Comparison of ENCODE assay signal across 15 cellular contexts in the genomic region with DNA sequence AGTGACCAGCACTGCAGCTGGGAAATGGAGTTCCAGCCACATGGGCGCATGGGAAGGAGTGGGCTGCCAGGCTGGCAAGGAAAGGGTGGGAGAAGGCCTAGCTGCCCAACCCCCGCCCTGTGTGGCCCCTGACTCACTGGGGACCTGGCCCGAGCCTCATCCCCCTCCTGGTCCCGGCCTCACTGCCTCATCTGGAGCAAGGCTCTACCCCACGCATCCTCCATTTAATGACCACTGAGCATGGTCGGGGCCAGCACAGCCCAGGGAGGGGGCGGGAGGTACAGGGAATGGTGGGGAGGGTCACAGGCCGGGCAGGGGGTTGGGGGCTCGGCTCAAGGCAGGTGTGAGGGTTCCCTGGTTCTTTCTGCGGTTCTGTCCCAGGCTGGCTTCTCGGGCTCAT. TPM values are rescaled to one million over a fixed set of nuclear protein-coding genes. Genes with fewer than 3 reads are reported as not detected.
DNase-seq lines count a peak whose midpoint lies in the region; ATAC-seq and TF ChIP-seq lines count a peak whose summit lies in the region.
"Had no signal": no experiment of that assay in that cellular context is flagged by ENCODE, and none has a peak within 500 bp of the region (broad histone marks: within the 10 kb centered on the region; RNA-seq: fewer than 3 reads in every experiment).

No MANE protein-coding gene starts in this region.

- ATAC-seq in Right ventricle myocardium inferior (no peak), left lung (no peak), upper lobe of right lung (no peak)
- ATAC-seq: K562 had no signal

- DNase-seq in Right ventricle myocardium inferior (ENCODE audit: missing footprints) (peak; percentile 47), left ventricle myocardium inferior (no peak), left lung (peak in 1 of 2 donors; percentile 27), prostate gland (ENCODE audit: low spot score) (no peak), upper lobe of right lung (no peak), NOMO-1 (lab: John Stamatoyannopoulos, UW; ENCODE audit: unreplicated experiment in 2 of 2) (no peak), adrenal gland (no peak), epidermal melanocyte (ENCODE audit: insufficient read length, low spot score) (no peak)
- DNase-seq: CD4-positive, CD25-positive, alpha-beta regulatory T cell; HCEC 1CT; NCI-H1436 treated with DMSO at 0.1 percent for 48 hours; NCI-H2081; NCI-H510A treated with DMSO at 0.1 percent for 48 hours had no signal

- H3K9me3 ChIP-seq in left ventricle myocardium inferior (replicated peaks), result no peaks in the 10 kb centered on the region
- no peaks in the 10 kb centered on the region for H3K9me3 ChIP-seq in left lung
- no peaks in the 10 kb centered on the region for H3K9me3 ChIP-seq in prostate gland
- no peaks in the 10 kb centered on the region for H3K9me3 ChIP-seq in upper lobe of right lung
- no peaks in the 10 kb centered on the region for H3K9me3 ChIP-seq in adrenal gland (replicated peaks in 1 of 3)

- H3K27ac ChIP-seq in left ventricle myocardium inferior (replicated peaks), result no peak overlapping the region
- peak overlapping the region; percentile 60 to 70 for H3K27ac ChIP-seq in left lung
- peak overlapping the region; percentile 25 to 58 for H3K27ac ChIP-seq in prostate gland
- H3K27ac ChIP-seq in upper lobe of right lung, result peak overlapping the region; percentile 76
- no peak overlapping the region for H3K27ac ChIP-seq in adrenal gland
- H3K27ac ChIP-seq: HL-60 had no signal

- no peak overlapping the region for H3K4me3 ChIP-seq in left ventricle myocardium inferior
- H3K4me3 ChIP-seq in left lung, result no peak overlapping the region
- H3K4me3 ChIP-seq in prostate gland, result no peak overlapping the region
- H3K4me3 ChIP-seq in upper lobe of right lung, result no peak overlapping the region
- H3K4me3 ChIP-seq in adrenal gland, result no peak overlapping the region
- H3K4me3 ChIP-seq: K562 had no signal

- 67% methylated on average over 11 of the region's 11 CpGs for WGBS in prostate gland
- 79 to 100% (median 83%) methylated on average over 3 to 11 of the region's 11 CpGs; no CpG with 5 or more reads in 1 of the 4 donors for WGBS in adrenal gland, 4 donors

- peaks cover 62% of the 10 kb centered on the region for H3K4me1 ChIP-seq in left ventricle myocardium inferior
- H3K4me1 ChIP-seq in left lung, result peaks cover 16 to 93% of the 10 kb centered on the region in 2 donors
- H3K4me1 ChIP-seq in prostate gland (replicated peaks), result peaks cover 6% of the 10 kb centered on the region
- peaks cover 67% of the 10 kb centered on the region for H3K4me1 ChIP-seq in upper lobe of right lung
- H3K4me1 ChIP-seq in adrenal gland (replicated peaks in 1 of 2), result peaks cover 4 to 13% of the 10 kb centered on the region in 2 donors

- H3K27me3 ChIP-seq in left ventricle myocardium inferior (ENCODE audit: low read depth) (no peaks in the 10 kb centered on the region), left lung (no peaks in the 10 kb centered on the region), prostate gland (replicated peaks; ENCODE audit: insufficient read depth) (no peaks in the 10 kb centered on the region), upper lobe of right lung (no peaks in the 10 kb centered on the region), adrenal gland (no peaks in the 10 kb centered on the region)

- TF ChIP-seq CTCF in left ventricle myocardium inferior (IDR thresholded peaks at IDR 0.05; ENCODE audit: borderline replicate concordance), result no peak
- no peak for TF ChIP-seq CTCF in left lung (IDR thresholded peaks at IDR 0.05)
- TF ChIP-seq CTCF in prostate gland (IDR thresholded peaks at IDR 0.05), result no peak
- no peak for TF ChIP-seq CTCF in upper lobe of right lung (IDR thresholded peaks at IDR 0.05)
- no peak for TF ChIP-seq CTCF in adrenal gland (IDR thresholded peaks at IDR 0.05)

- TF ChIP-seq POLR2A in prostate gland (IDR thresholded peaks at IDR 0.05) (no peak), adrenal gland (IDR thresholded peaks at IDR 0.05) (no peak)

- intact Hi-C loops in Right ventricle myocardium inferior (cut with DNase I), result no loop called here
- intact Hi-C loops in left ventricle myocardium inferior (cut with micrococcal nuclease), result no loop called here
- intact Hi-C loops in left lung (cut with DNase I), result no loop called here
- intact Hi-C loops in prostate gland (cut with DNase I), result no loop called here
- intact Hi-C loops in upper lobe of right lung (cut with DNase I), result no loop called here
- intact Hi-C loops in adrenal gland (cut with DNase I), result no loop called here

- no peaks in the 10 kb centered on the region for H3K36me3 ChIP-seq in left ventricle myocardium inferior
- H3K36me3 ChIP-seq in left lung, result no peaks in the 10 kb centered on the region
- no peaks in the 10 kb centered on the region for H3K36me3 ChIP-seq in prostate gland
- no peaks in the 10 kb centered on the region for H3K36me3 ChIP-seq in upper lobe of right lung
- H3K36me3 ChIP-seq in adrenal gland (replicated peaks in 1 of 2), result no peaks in the 10 kb centered on the region

RNA-seq across cellular contexts. Expression of a gene that starts 16.1 kb away (rescaled TPM):
- total RNA-seq in Right ventricle myocardium inferior (12.4 TPM), left ventricle myocardium inferior (11.2 TPM), left lung (10 to 100 TPM; 36.7 to 52.4 TPM), prostate gland (10 to 100 TPM in 1 of 2 donors, 1 to 10 TPM in 1; 6.6 to 14.0 TPM), upper lobe of right lung (67.0 TPM), adrenal gland (10 to 100 TPM in 1 of 8 donors, 1 to 10 TPM in 7; 4.9 to 15.1 (median 7.7) TPM)
- 10 to 100 TPM in 2 of 3 donors, under 1 TPM in 1; 0.90 to 25.1 (median 10.4) TPM for polyA plus RNA-seq in adrenal gland
- total RNA-seq: K562 had no signal
- polyA plus RNA-seq: CD4-positive, CD25-positive, alpha-beta regulatory T cell had no signal

RNA-seq across cellular contexts. Expression of a gene that starts 40.4 kb away (rescaled TPM):
- total RNA-seq in Right ventricle myocardium inferior (19.2 TPM), left ventricle myocardium inferior (21.3 TPM), left lung (10 to 100 TPM; 34.7 to 53.8 TPM), prostate gland (10 to 100 TPM; 44.4 to 71.2 TPM), upper lobe of right lung (46.7 TPM), adrenal gland (10 to 100 TPM; 27.8 to 65.5 (median 42.4) TPM)
- 10 to 100 TPM; 19.0 to 62.3 (median 46.8) TPM for polyA plus RNA-seq in adrenal gland

RNA-seq across cellular contexts. Expression of a gene that starts 45.6 kb away (rescaled TPM):
- total RNA-seq in Right ventricle myocardium inferior (0.14 TPM), left ventricle myocardium inferior (not detected), left lung (10 to 100 TPM in 1 of 2 donors, 1 to 10 TPM in 1; 1.8 to 17.4 TPM), prostate gland (10 to 100 TPM; 23.5 to 35.6 TPM), upper lobe of right lung (5.6 TPM), adrenal gland (1 to 10 TPM in 6 of 8 donors, under 1 TPM in 2; 0.61 to 4.2 (median 1.7) TPM)
- polyA plus RNA-seq in adrenal gland, result under 1 TPM; 0.32 to 0.40 (median 0.34) TPM
- total RNA-seq: CD4-positive, CD25-positive, alpha-beta regulatory T cell had no signal
- polyA plus RNA-seq: CD4-positive, CD25-positive, alpha-beta regulatory T cell; K562 had no signal

Comparison
In these comparisons a context has a peak if more than half of its experiments do, and no peak if none do; other contexts are left out.
1. H3K27ac ChIP-seq: peak in left lung (2 of 2), prostate gland (2 of 2) and upper lobe of right lung (single experiment); none in left ventricle myocardium inferior (single experiment) and adrenal gland (0 of 5).